Comparison of ENCODE assay signal across 8 cellular contexts in genomic region chr15:85485956-85486567, GRCh38.
DNase-seq lines count a peak whose midpoint lies in the region; ATAC-seq lines count a peak whose summit lies in the region.

No MANE protein-coding gene starts in this region.

- DNase-seq in AML-193 (lab: John Stamatoyannopoulos, UW): peak; percentile 69 to 85
- DNase-seq in NCI-H526 (lab: John Stamatoyannopoulos, UW): peak; percentile 65 to 81
- DNase-seq in activated CD4-positive, alpha-beta T cell treated with anti-CD3 and anti-CD28 coated beads, Interleukin-2, amount 10 ng/mL, durations not matched to agents 7 days and 5 days: peak; percentile 82
- peak; percentile 65 for DNase-seq in epidermal melanocyte (ENCODE audit: insufficient read length, low spot score)
- peak in 8 of 9 donors; percentile 50 to 73 (median 66) for DNase-seq in naive thymus-derived CD4-positive, alpha-beta T cell
- peak in 25 of 49 donors; percentile 2 to 76 (median 22) for DNase-seq in substantia nigra (lab: John Stamatoyannopoulos, UW)

- H3K27me3 ChIP-seq in naive thymus-derived CD4-positive, alpha-beta T cell (ENCODE audit: control insufficient read depth in 2 of 2, insufficient read depth in 2 of 2, low read length in 2 of 2): no peaks in the 10 kb centered on the region

- peaks cover 0 to 4% (median 0%) of the 10 kb centered on the region in 3 experiments for H3K36me3 ChIP-seq in naive thymus-derived CD4-positive, alpha-beta T cell (ENCODE audit: control insufficient read depth in 2 of 3, insufficient read depth in 3 of 3, low read length in 3 of 3)

- intact Hi-C loops in naive thymus-derived CD4-positive, alpha-beta T cell (cut with micrococcal nuclease): loop anchor here (1.0 to 10.0 kb wide), 8 partner anchors 19 to 864 kb away; no protein-coding TSS in a partner anchor

- CTCF ChIA-PET in activated CD4-positive, alpha-beta T cell treated with anti-CD3 and anti-CD28 coated beads, Interleukin-2, amount 10 ng/mL, durations not matched to agents 7 days and 5 days (lab: Charles Lee): interaction anchor here (0.7 to 2.2 kb wide), 4 partner anchors 12 to 986 kb away, joined by 3 to 7 read pairs (median 4); no protein-coding TSS in a partner anchor
- CTCF ChIA-PET in naive thymus-derived CD4-positive, alpha-beta T cell (lab: Charles Lee): interaction anchor here (1.5 to 1.8 kb wide), 3 partner anchors 10 to 191 kb away, joined by 3 to 5 read pairs (median 4); no protein-coding TSS in a partner anchor

- H3K27ac Mint-ChIP-seq in activated CD4-positive, alpha-beta T cell treated with anti-CD3 and anti-CD28 coated beads, Interleukin-2, amount 10 ng/mL, durations not matched to agents 7 days and 5 days: no peak overlapping the region
- peak overlapping the region in 4 of 9 donors; percentile 2 to 73 (median 56) for H3K27ac Mint-ChIP-seq in naive thymus-derived CD4-positive, alpha-beta T cell

- H3K36me3 Mint-ChIP-seq in activated CD4-positive, alpha-beta T cell treated with anti-CD3 and anti-CD28 coated beads, Interleukin-2, amount 10 ng/mL, durations not matched to agents 7 days and 5 days (ENCODE audit: low read depth): peaks cover 21% of the 10 kb centered on the region
- peaks cover 0 to 15% (median 7%) of the 10 kb centered on the region in 5 donors for H3K36me3 Mint-ChIP-seq in naive thymus-derived CD4-positive, alpha-beta T cell

- peaks cover 16 to 17% of the 10 kb centered on the region in 2 donors for H3K4me1 ChIP-seq in naive thymus-derived CD4-positive, alpha-beta T cell (ENCODE audit: control insufficient read depth in 2 of 2, insufficient read depth in 2 of 2, low read length in 2 of 2)

- H3K27me3 Mint-ChIP-seq in activated CD4-positive, alpha-beta T cell treated with anti-CD3 and anti-CD28 coated beads, Interleukin-2, amount 10 ng/mL, durations not matched to agents 7 days and 5 days: no peaks in the 10 kb centered on the region
- no peaks in the 10 kb centered on the region for H3K27me3 Mint-ChIP-seq in naive thymus-derived CD4-positive, alpha-beta T cell

- H3K9me3 Mint-ChIP-seq in activated CD4-positive, alpha-beta T cell treated with anti-CD3 and anti-CD28 coated beads, Interleukin-2, amount 10 ng/mL, durations not matched to agents 7 days and 5 days: no peaks in the 10 kb centered on the region
- H3K9me3 Mint-ChIP-seq in naive thymus-derived CD4-positive, alpha-beta T cell: no peaks in the 10 kb centered on the region

- no peak overlapping the region for H3K4me3 Mint-ChIP-seq in activated CD4-positive, alpha-beta T cell treated with anti-CD3 and anti-CD28 coated beads, Interleukin-2, amount 10 ng/mL, durations not matched to agents 7 days and 5 days
- no peak overlapping the region for H3K4me3 Mint-ChIP-seq in naive thymus-derived CD4-positive, alpha-beta T cell

- POLR2A ChIA-PET in activated CD4-positive, alpha-beta T cell treated with anti-CD3 and anti-CD28 coated beads, Interleukin-2, amount 10 ng/mL, durations not matched to agents 7 days and 5 days (lab: Charles Lee): no interaction called here
- POLR2A ChIA-PET in naive thymus-derived CD4-positive, alpha-beta T cell (lab: Charles Lee): no interaction called here

- H3K4me1 Mint-ChIP-seq in activated CD4-positive, alpha-beta T cell treated with anti-CD3 and anti-CD28 coated beads, Interleukin-2, amount 10 ng/mL, durations not matched to agents 7 days and 5 days: peaks cover 53% of the 10 kb centered on the region
- H3K4me1 Mint-ChIP-seq in naive thymus-derived CD4-positive, alpha-beta T cell: peaks cover 45 to 84% (median 70%) of the 10 kb centered on the region in 7 donors

- no peak overlapping the region for H3K4me3 ChIP-seq in naive thymus-derived CD4-positive, alpha-beta T cell (ENCODE audit: low read length)

- ATAC-seq in GM18858 (IDR thresholded peaks at IDR 0.05; ENCODE audit: unreplicated experiment) (peak; percentile 58), HG03280 (IDR thresholded peaks at IDR 0.05; ENCODE audit: unreplicated experiment) (peak; percentile 64)
- ATAC-seq in naive thymus-derived CD4-positive, alpha-beta T cell: peak; percentile 96

- H3K9me3 ChIP-seq in naive thymus-derived CD4-positive, alpha-beta T cell (ENCODE audit: control insufficient read depth in 2 of 3, low read length in 3 of 3): no peaks in the 10 kb centered on the region

- H3K27ac ChIP-seq in naive thymus-derived CD4-positive, alpha-beta T cell (ENCODE audit: low read depth, low read length): no peak overlapping the region
- no peak overlapping the region for H3K27ac ChIP-seq in substantia nigra (ENCODE audit: low read depth, low read length, poor library complexity, severe bottlenecking)

Comparison
In these comparisons a context has a peak if more than half of its experiments do, and no peak if none do; other contexts are left out.
1. DNase-seq: peak in every context shown above with its lines; median percentile 82 in activated CD4-positive, alpha-beta T cell treated with anti-CD3 and anti-CD28 coated beads, Interleukin-2, amount 10 ng/mL, durations not matched to agents 7 days and 5 days; 77 in AML-193; 73 in NCI-H526; 66 in naive thymus-derived CD4-positive, alpha-beta T cell; 65 in epidermal melanocyte; 22 in substantia nigra.